8 cellular contexts compared by ENCODE assay signal in the genomic region with DNA sequence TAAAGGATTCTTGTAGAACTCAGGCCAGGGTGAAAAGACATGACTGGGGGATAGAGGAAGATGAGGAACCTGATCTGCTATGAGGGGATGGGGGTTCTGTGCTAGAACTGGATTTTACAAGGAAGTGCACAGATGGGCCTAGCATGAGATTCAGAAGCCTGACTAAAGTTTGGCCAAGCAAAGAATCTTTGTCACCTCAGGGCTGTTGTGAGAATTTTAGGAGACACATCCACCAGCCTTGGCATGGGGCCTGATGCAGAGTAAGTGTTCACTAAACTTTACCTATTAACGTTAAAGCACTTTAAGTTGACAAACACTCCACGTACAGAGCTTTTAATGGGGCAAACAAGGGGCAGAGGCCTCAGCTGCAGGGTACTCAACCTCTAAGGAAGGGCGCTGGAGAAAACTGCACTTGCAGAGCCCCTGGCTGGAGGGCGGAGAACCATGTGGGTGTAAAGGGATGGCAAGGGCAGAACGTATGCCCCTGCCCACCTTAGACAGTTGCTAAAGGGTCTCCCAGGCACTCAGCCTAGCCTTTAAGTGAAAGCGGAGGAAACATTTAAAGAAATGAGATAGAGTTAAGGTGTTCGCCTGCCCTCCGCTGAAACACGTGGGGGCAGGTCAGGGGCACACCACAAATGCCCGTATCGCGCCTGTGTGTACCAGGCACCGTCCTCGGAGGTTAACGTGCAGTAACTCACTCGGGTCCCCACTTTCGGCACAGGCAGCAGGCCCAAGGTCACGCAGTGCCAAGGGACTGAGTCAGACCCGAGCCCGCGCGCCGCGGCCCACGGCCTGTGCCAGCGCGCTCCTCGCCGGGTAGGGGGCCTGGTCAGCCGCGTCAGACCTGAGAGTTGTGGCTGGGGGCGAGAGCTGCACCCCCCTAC. TPM values are rescaled to one million over a fixed set of nuclear protein-coding genes. Genes with fewer than 3 reads are reported as not detected.
DNase-seq lines count a peak whose midpoint lies in the region; ATAC-seq and TF ChIP-seq lines count a peak whose summit lies in the region.

No MANE protein-coding gene starts in this region.

- peak overlapping the region; percentile 88 for H3K27ac Mint-ChIP-seq in endodermal cell
- H3K27ac Mint-ChIP-seq in naive B cell, result peak overlapping the region in 4 of 6 donors; percentile 35 to 90 (median 69)

- H3K9ac ChIP-seq in endodermal cell (ENCODE audit: extremely low read depth, low read length, poor library complexity, severe bottlenecking), result no peak overlapping the region

- H3K36me3 Mint-ChIP-seq in endodermal cell (ENCODE audit: low read depth), result peaks cover 12% of the 10 kb centered on the region
- no peaks in the 10 kb centered on the region for H3K36me3 Mint-ChIP-seq in naive B cell

- H3K4me1 Mint-ChIP-seq in endodermal cell, result peaks cover 28% of the 10 kb centered on the region
- peaks cover 23 to 36% (median 26%) of the 10 kb centered on the region in 3 donors for H3K4me1 Mint-ChIP-seq in naive B cell

- H3K9me3 Mint-ChIP-seq in endodermal cell, result no peaks in the 10 kb centered on the region
- no peaks in the 10 kb centered on the region for H3K9me3 Mint-ChIP-seq in naive B cell

- H3K27me3 ChIP-seq in SJSA1 (replicated peaks) (no peaks in the 10 kb centered on the region), endodermal cell (ENCODE audit: control insufficient read depth, insufficient read depth, low read length, poor library complexity, severe bottlenecking) (no peaks in the 10 kb centered on the region)

- WGBS in endodermal cell (ENCODE audit: insufficient coverage in 1 of 2, insufficient read length in 1 of 2), 2 experiments, result 60 to 62% methylated on average over 17 to 32 of the region's 32 CpGs

- peaks cover 21% of the 10 kb centered on the region for H3K4me1 ChIP-seq in SJSA1 (replicated peaks)
- no peaks in the 10 kb centered on the region for H3K4me1 ChIP-seq in endodermal cell (ENCODE audit: control insufficient read depth, insufficient read depth, low read length)

- peak; percentile 16 for ATAC-seq in GM19395 (IDR thresholded peaks at IDR 0.05; ENCODE audit: unreplicated experiment)
- no peak for ATAC-seq in naive B cell (ENCODE audit: low read depth in 2 of 2)
- no peak for ATAC-seq in GM19452 (IDR thresholded peaks at IDR 0.05; ENCODE audit: unreplicated experiment)

- H3K27me3 Mint-ChIP-seq in endodermal cell (ENCODE audit: insufficient read depth) (peaks cover 3% of the 10 kb centered on the region), naive B cell (no peaks in the 10 kb centered on the region)

- peak overlapping the region; percentile 97 for H3K4me3 Mint-ChIP-seq in endodermal cell
- peak overlapping the region; percentile 75 to 94 (median 88) for H3K4me3 Mint-ChIP-seq in naive B cell

- no peak for DNase-seq in SJSA1 (ENCODE audit: low read depth in 1 of 2, low spot score in 2 of 2)
- no peak for DNase-seq in endodermal cell
- no peak for DNase-seq in naive B cell
- no peak for DNase-seq in NCI-H774 (lab: John Stamatoyannopoulos, UW)
- no peak for DNase-seq in SHP77 (lab: John Stamatoyannopoulos, UW)

- peak overlapping the region; percentile 99 for H3K4me3 ChIP-seq in SJSA1
- peak overlapping the region; percentile 70 for H3K4me3 ChIP-seq in endodermal cell (ENCODE audit: low read length)

- H3K27ac ChIP-seq in 22Rv1 (peak overlapping the region; percentile 88), SJSA1 (peak overlapping the region; percentile 42), endodermal cell (ENCODE audit: low read depth, low read length) (no peak overlapping the region)

- 0 out of 2 replicates have a peak, but pooled peaks cover 3% of the 10 kb centered on the region for H3K9me3 ChIP-seq in SJSA1 (replicated peaks)
- no peaks in the 10 kb centered on the region for H3K9me3 ChIP-seq in endodermal cell (ENCODE audit: control insufficient read depth, low read length)

- TF ChIP-seq CTCF in 22Rv1 (IDR thresholded peaks at IDR 0.05) (no peak), endodermal cell (conservative IDR thresholded peaks at IDR 0.05) (no peak)

- peaks cover 33% of the 10 kb centered on the region for H3K36me3 ChIP-seq in SJSA1
- peaks cover 16% of the 10 kb centered on the region for H3K36me3 ChIP-seq in endodermal cell (ENCODE audit: control insufficient read depth, insufficient read depth, low read length)

RNA-seq across cellular contexts. Expression of gene MRPS6, which starts 1.0 kb away (rescaled TPM):
- 23.6 and 40.9 TPM in 2 replicates for total RNA-seq in SJSA1 (2014; rRNA removed; shearing (Covaris generic))
- 100 to 1,000 TPM; 221 to 282 TPM for total RNA-seq in endodermal cell
- 154 TPM for polyA plus RNA-seq in endodermal cell (2013, experiment 1 of 2)
- 161 TPM for polyA plus RNA-seq in endodermal cell (2013, experiment 2 of 2)
- 100 to 1,000 TPM in 3 of 6 donors, 10 to 100 TPM in 3; 92.5 to 132 (median 103) TPM for polyA plus RNA-seq in naive B cell (ENCODE audit: low read depth in 6 of 6)

RNA-seq across cellular contexts. Expression of gene SLC5A3, which starts 1.0 kb away (rescaled TPM):
- total RNA-seq in SJSA1 (2014; rRNA removed; shearing (Covaris generic)), result 11.7 and 15.1 TPM in 2 replicates
- 10 to 100 TPM; 41.9 to 57.2 TPM for total RNA-seq in endodermal cell
- polyA plus RNA-seq in endodermal cell (2013, experiment 1 of 2), result 13.8 TPM
- polyA plus RNA-seq in endodermal cell (2013, experiment 2 of 2), result 13.9 TPM
- under 1 TPM; 0.06 to 0.92 (median 0.71) TPM for polyA plus RNA-seq in naive B cell (ENCODE audit: low read depth in 6 of 6)
